ENCODE assay signal across 12 cellular contexts in the genomic region with DNA sequence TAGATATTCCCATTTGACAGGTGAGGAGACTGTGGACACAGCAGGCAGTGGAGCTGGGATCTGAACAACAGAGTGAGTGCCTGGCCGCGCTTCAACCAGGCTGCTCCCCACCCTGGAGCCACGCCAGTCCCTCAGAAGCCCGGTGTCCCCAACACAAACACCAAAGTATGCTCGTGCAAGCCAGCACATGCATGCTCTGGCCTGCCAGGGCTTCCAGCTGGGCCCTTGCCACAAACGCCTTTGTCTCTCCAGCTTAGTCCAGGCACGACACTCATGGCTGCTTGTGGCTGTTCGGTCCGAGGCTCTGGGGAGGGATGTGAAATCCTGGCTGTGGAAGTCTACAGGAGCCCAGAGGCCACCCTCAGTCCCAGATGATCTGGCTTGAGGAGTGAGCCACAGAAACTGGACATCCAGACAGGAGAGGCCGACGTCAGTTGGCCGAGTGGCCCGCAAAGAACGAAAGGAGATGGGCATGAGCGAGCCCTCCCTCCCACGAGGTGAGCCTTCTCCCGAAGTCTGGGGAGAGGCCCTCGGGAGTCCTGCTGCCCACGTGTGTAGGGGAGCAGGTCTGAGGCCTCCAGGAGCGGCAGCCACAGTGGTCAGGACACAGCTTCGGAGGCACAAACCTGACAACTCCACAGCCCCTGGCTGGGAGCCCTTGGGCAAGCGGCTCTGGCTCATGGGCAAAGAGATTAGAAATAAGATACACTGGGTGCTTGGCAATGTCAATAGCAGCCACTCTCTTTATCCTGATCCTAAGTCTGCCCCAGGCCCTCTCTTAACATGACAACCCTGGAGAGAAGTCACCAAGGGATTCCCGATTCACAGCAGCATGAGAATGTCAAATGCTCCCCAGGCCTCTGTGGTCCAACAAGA.
A peak's percentile ranks its signal among the peaks of the same experiment; 100 is the strongest.
DNase-seq lines count a peak whose midpoint lies in the region; ATAC-seq and TF ChIP-seq lines count a peak whose summit lies in the region.
"Had no signal": no experiment of that assay in that cellular context is flagged by ENCODE, and none has a peak within 500 bp of the region (broad histone marks: within the 10 kb centered on the region; RNA-seq: fewer than 3 reads in every experiment).

No MANE protein-coding gene starts in this region.

- no peak overlapping the region for H3K4me3 ChIP-seq in astrocyte of the cerebellum (ENCODE audit: low read depth, low read length)
- H3K4me3 ChIP-seq in right cardiac atrium (ENCODE audit: low read length), result no peak overlapping the region
- no peak overlapping the region for H3K4me3 ChIP-seq in thymus (ENCODE audit: low read length)

- H3K4me3 Mint-ChIP-seq in activated CD4-positive, alpha-beta T cell treated with anti-CD3 and anti-CD28 coated beads, Interleukin-2, amount 10 ng/mL, durations not matched to agents 24 days and 14 days, result peak overlapping the region; percentile 59

- intact Hi-C loops in activated CD4-positive, alpha-beta T cell treated with anti-CD3 and anti-CD28 coated beads, Interleukin-2, amount 10 ng/mL, durations not matched to agents 24 days and 14 days (cut with micrococcal nuclease), result loop anchor here (2.0 to 5.0 kb wide), 3 partner anchors 121 to 171 kb away; a partner anchor contains a TSS
- intact Hi-C loops in right cardiac atrium (cut with DNase I), result no loop called here

- H3K9me3 ChIP-seq in right cardiac atrium (ENCODE audit: control insufficient read depth, low read length), result no peaks in the 10 kb centered on the region
- no peaks in the 10 kb centered on the region for H3K9me3 ChIP-seq in thymus (ENCODE audit: control insufficient read depth)

- peak overlapping the region; percentile 72 for H3K27ac Mint-ChIP-seq in activated CD4-positive, alpha-beta T cell treated with anti-CD3 and anti-CD28 coated beads, Interleukin-2, amount 10 ng/mL, durations not matched to agents 24 days and 14 days

- no peak for DNase-seq in activated CD4-positive, alpha-beta T cell treated with anti-CD3 and anti-CD28 coated beads, Interleukin-2, amount 10 ng/mL, durations not matched to agents 24 days and 14 days
- DNase-seq in activated CD4-positive, alpha-beta T cell treated with anti-CD3 and anti-CD28 coated beads for 1 hour, result no peak
- DNase-seq in astrocyte of the cerebellum (ENCODE audit: low read depth), result peak; percentile 33
- peak; percentile 71 to 91 (median 88) for DNase-seq in right cardiac atrium
- DNase-seq: GF-D8, GOT3, IMR-90, NCI-H2081 treated with DMSO at 0.1 percent for 48 hours had no signal

- peak overlapping the region; percentile 30 for H3K27ac ChIP-seq in right cardiac atrium (ENCODE audit: low read length)
- peak overlapping the region; percentile 60 for H3K27ac ChIP-seq in thymus (ENCODE audit: low read depth)

- peak; percentile 43 to 68 for ATAC-seq in right cardiac atrium
- ATAC-seq in HG02870 (IDR thresholded peaks at IDR 0.05; ENCODE audit: unreplicated experiment), result no peak
- ATAC-seq in GM21619 (IDR thresholded peaks at IDR 0.05; ENCODE audit: unreplicated experiment), result no peak
- ATAC-seq in HG03039 (IDR thresholded peaks at IDR 0.05; ENCODE audit: unreplicated experiment), result no peak

- H3K9me3 Mint-ChIP-seq in activated CD4-positive, alpha-beta T cell treated with anti-CD3 and anti-CD28 coated beads, Interleukin-2, amount 10 ng/mL, durations not matched to agents 24 days and 14 days, result no peaks in the 10 kb centered on the region

- TF ChIP-seq CTCF in astrocyte of the cerebellum (IDR thresholded peaks at IDR 0.05; ENCODE audit: low read depth, low read length, missing control alignments), result no peak

- H3K4me1 ChIP-seq in right cardiac atrium (ENCODE audit: control insufficient read depth, insufficient read depth, low read length) (peaks cover 12% of the 10 kb centered on the region), thymus (ENCODE audit: control insufficient read depth, insufficient read depth, low read length) (peaks cover 3% of the 10 kb centered on the region)

- H3K27me3 ChIP-seq in right cardiac atrium (ENCODE audit: control insufficient read depth, insufficient read depth) (no peaks in the 10 kb centered on the region), thymus (ENCODE audit: control insufficient read depth, insufficient read depth) (no peaks in the 10 kb centered on the region)

- peaks cover 59% of the 10 kb centered on the region for H3K36me3 Mint-ChIP-seq in activated CD4-positive, alpha-beta T cell treated with anti-CD3 and anti-CD28 coated beads, Interleukin-2, amount 10 ng/mL, durations not matched to agents 24 days and 14 days (ENCODE audit: low read depth)

- peaks cover 62% of the 10 kb centered on the region for H3K36me3 ChIP-seq in thymus (ENCODE audit: control insufficient read depth, insufficient read depth)

- 56% methylated on average over 23 of the region's 23 CpGs for WGBS in right cardiac atrium
- 95% methylated on average over 23 of the region's 23 CpGs for WGBS in thymus

- in situ Hi-C loops in astrocyte of the cerebellum (cut with HindIII; ENCODE audit: low sequenced_read_pairs), result no loop called here

- peaks cover 30% of the 10 kb centered on the region for H3K4me1 Mint-ChIP-seq in activated CD4-positive, alpha-beta T cell treated with anti-CD3 and anti-CD28 coated beads, Interleukin-2, amount 10 ng/mL, durations not matched to agents 24 days and 14 days

- no peaks in the 10 kb centered on the region for H3K27me3 Mint-ChIP-seq in activated CD4-positive, alpha-beta T cell treated with anti-CD3 and anti-CD28 coated beads, Interleukin-2, amount 10 ng/mL, durations not matched to agents 24 days and 14 days

Comparison
In these comparisons a context has a peak if more than half of its experiments do, and no peak if none do; other contexts are left out.
1. DNase-seq: peak in astrocyte of the cerebellum (single experiment) and right cardiac atrium (3 of 3); none in activated CD4-positive, alpha-beta T cell treated with anti-CD3 and anti-CD28 coated beads, Interleukin-2, amount 10 ng/mL, durations not matched to agents 24 days and 14 days (single experiment) and activated CD4-positive, alpha-beta T cell treated with anti-CD3 and anti-CD28 coated beads for 1 hour (single experiment).
2. ATAC-seq: peak in right cardiac atrium (2 of 2); none in HG02870 (single experiment), GM21619 (single experiment) and HG03039 (single experiment).